ENCODE assay signal across 2 cellular contexts in genomic region chr12:26966842-26967241, GRCh38.
TF ChIP-seq lines count a peak whose summit lies in the region.

No MANE protein-coding gene starts in this region.

TF ChIP-seq in HepG2, 621 proteins besides CTCF, POLR2A, EP300 and RAD21:
- TF ChIP-seq HIVEP1 (CRISPR knock-in tag; IDR thresholded peaks at IDR 0.05) (no peak), ZNF574 (CRISPR knock-in tag; IDR thresholded peaks at IDR 0.05) (no peak), POLR2G (IDR thresholded peaks at IDR 0.05; ENCODE audit: low read depth, low read length) (peak; percentile 10; the same call in 1 of the 2 replicates), AGO1 (IDR thresholded peaks at IDR 0.05; ENCODE audit: low read depth, low read length, poor library complexity, severe bottlenecking) (no peak), ZNF850 (CRISPR knock-in tag; conservative IDR thresholded peaks at IDR 0.05) (no peak), CBX5 (CRISPR knock-in tag; IDR thresholded peaks at IDR 0.05; ENCODE audit: borderline replicate concordance) (no peak), ZSCAN9 (CRISPR knock-in tag; IDR thresholded peaks at IDR 0.05; ENCODE audit: borderline replicate concordance) (no peak), CEBPB (IDR thresholded peaks at IDR 0.05; ENCODE audit: borderline replicate concordance, low read depth, low read length) (0 out of 2 replicates have a peak, but pooled peaks have one; percentile 33)

TF ChIP-seq in K562, 482 proteins besides CTCF, POLR2A, EP300 and RAD21:
- TF ChIP-seq ILF3 (IDR thresholded peaks at IDR 0.05; ENCODE audit: borderline replicate concordance) (no peak), STAT5A (IDR thresholded peaks at IDR 0.05; ENCODE audit: borderline replicate concordance, low read length) (no peak), XRCC5 (IDR thresholded peaks at IDR 0.05; ENCODE audit: low read depth, low read length) (no peak), CEBPG (CRISPR knock-in tag; IDR thresholded peaks at IDR 0.05) (no peak), CEBPG (tag; conservative IDR thresholded peaks at IDR 0.05 in 1 of 2, IDR thresholded peaks at IDR 0.05 in 1 of 2) (0 out of 4 replicates have a peak, but pooled peaks of 1 of the 2 experiments have one; percentile 11), ZNF134 (CRISPR knock-in tag; conservative IDR thresholded peaks at IDR 0.05) (no peak), NFATC3 (IDR thresholded peaks at IDR 0.05) (no peak), CBFA2T2 (conservative IDR thresholded peaks at IDR 0.05) (no peak), ZNF24 (IDR thresholded peaks at IDR 0.05) (no peak), ZNF282 (CRISPR knock-in tag; IDR thresholded peaks at IDR 0.05) (no peak), TRIM24 (IDR thresholded peaks at IDR 0.05) (peak; percentile 22 to 67; a peak in 2 of 4 replicates), CEBPB (tag; IDR thresholded peaks at IDR 0.05) (peak; percentile 79)
- TF ChIP-seq, protein P1, sequence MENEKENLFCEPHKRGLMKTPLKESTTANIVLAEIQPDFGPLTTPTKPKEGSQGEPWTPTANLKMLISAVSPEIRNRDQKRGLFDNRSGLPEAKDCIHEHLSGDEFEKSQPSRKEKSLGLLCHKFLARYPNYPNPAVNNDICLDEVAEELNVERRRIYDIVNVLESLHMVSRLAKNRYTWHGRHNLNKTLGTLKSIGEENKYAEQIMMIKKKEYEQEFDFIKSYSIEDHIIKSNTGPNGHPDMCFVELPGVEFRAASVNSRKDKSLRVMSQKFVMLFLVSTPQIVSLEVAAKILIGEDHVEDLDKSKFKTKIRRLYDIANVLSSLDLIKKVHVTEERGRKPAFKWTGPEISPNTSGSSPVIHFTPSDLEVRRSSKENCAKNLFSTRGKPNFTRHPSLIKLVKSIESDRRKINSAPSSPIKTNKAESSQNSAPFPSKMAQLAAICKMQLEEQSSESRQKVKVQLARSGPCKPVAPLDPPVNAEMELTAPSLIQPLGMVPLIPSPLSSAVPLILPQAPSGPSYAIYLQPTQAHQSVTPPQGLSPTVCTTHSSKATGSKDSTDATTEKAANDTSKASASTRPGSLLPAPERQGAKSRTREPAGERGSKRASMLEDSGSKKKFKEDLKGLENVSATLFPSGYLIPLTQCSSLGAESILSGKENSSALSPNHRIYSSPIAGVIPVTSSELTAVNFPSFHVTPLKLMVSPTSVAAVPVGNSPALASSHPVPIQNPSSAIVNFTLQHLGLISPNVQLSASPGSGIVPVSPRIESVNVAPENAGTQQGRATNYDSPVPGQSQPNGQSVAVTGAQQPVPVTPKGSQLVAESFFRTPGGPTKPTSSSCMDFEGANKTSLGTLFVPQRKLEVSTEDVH (IDR thresholded peaks at IDR 0.05; ENCODE audit: low read depth, partially characterized antibody), result peak; percentile 17
